19 cellular contexts compared by ENCODE assay signal in genomic region chr13:44266772-44267171, GRCh38.
"Had no signal": no experiment of that assay in that cellular context is flagged by ENCODE, and none has a peak within 500 bp of the region (broad histone marks: within the 10 kb centered on the region; RNA-seq: fewer than 3 reads in every experiment).

No MANE protein-coding gene starts in this region.

- H3K27me3 ChIP-seq: SJCRH30 had no signal

- H3K36me3 ChIP-seq: SJCRH30 had no signal

- H3K4me3 ChIP-seq: SJCRH30 had no signal

- DNase-seq: IMR-90, Karpas-422, KG1, MV-4-11, NCI-H1048, NCI-H1436, NCI-H187, NCI-H2029, NCI-H2081 treated with DMSO at 0.1 percent for 48 hours, NCI-H2171, NCI-H226, NCI-H446, NCI-H510A, NCI-H524 treated with DMSO at 0.1 percent for 48 hours, NCI-H69, NCI-H774, RPMI8226, SHP77 treated with DMSO at 0.1 percent for 48 hours, SJCRH30 had no signal

- H3K9me3 ChIP-seq: SJCRH30 had no signal

- H3K4me1 ChIP-seq: SJCRH30 had no signal

- H3K27ac ChIP-seq: SJCRH30 had no signal
